In genomic region chr6:56720882-56721281, GRCh38 we compare ENCODE assay signal across 29 cellular contexts.
"Had no signal": no experiment of that assay in that cellular context is flagged by ENCODE, and none has a peak within 500 bp of the region (broad histone marks: within the 10 kb centered on the region; RNA-seq: fewer than 3 reads in every experiment).

No MANE protein-coding gene starts in this region.

- H3K27ac Mint-ChIP-seq: activated CD8-positive, alpha-beta memory T cell treated with anti-CD3 and anti-CD28 coated beads, Interleukin-2, amount 10 ng/mL, durations not matched to agents 7 days and 5 days; activated naive CD4-positive, alpha-beta T cell treated with anti-CD3 and anti-CD28 coated beads, Interleukin-2, amount 50 U/mL, for 72 hours; activated naive CD8-positive, alpha-beta T cell treated with anti-CD3 and anti-CD28 coated beads, Interleukin-2, amount 50 U/mL, for 24 hours; activated T-cell treated with anti-CD3 and anti-CD28 coated beads, Interleukin-2, amount 50 U/mL, for 24 hours; activated T-helper 1 cell treated with anti-CD3 and anti-CD28 coated beads, Interleukin-12 subunit alpha, Interleukin-12 subunit beta, Interleukin-2, Interleukin-4 antibody, amounts not matched to agents 30 ng/mL and 10 ng/mL and 1 ng/mL, durations not matched to agents 14 hours and 24 hours and 36 hours; T-helper 1 cell treated with Interleukin-12 subunit alpha and Interleukin-12 subunit beta and Interleukin-4 antibody, amounts not matched to agents 30 μg/mL and 1 μg/mL, for 36 hours; WTC11 had no signal

- ATAC-seq: activated CD8-positive, alpha-beta memory T cell treated with anti-CD3 and anti-CD28 coated beads, Interleukin-2, amount 10 ng/mL, durations not matched to agents 7 days and 5 days; activated naive CD4-positive, alpha-beta T cell treated with anti-CD3 and anti-CD28 coated beads, Interleukin-2, amount 50 U/mL, for 72 hours; activated naive CD8-positive, alpha-beta T cell treated with anti-CD3 and anti-CD28 coated beads, Interleukin-2, amount 50 U/mL, for 24 hours; body of pancreas; WTC11 had no signal

- H3K36me3 ChIP-seq: ascending aorta, Peyer's patch had no signal

- H3K4me1 Mint-ChIP-seq: activated CD8-positive, alpha-beta memory T cell treated with anti-CD3 and anti-CD28 coated beads, Interleukin-2, amount 10 ng/mL, durations not matched to agents 7 days and 5 days had no signal

- H3K4me3 ChIP-seq: ascending aorta, body of pancreas, Peyer's patch had no signal

- H3K4me1 ChIP-seq: Peyer's patch had no signal

- DNase-seq: activated CD4-positive, alpha-beta T cell treated with anti-CD3 and anti-CD28 coated beads for 48 hours; activated CD4-positive, alpha-beta T cell treated with anti-CD3 and anti-CD28 coated beads, Interleukin-2, amount 50 U/mL, for 48 hours; activated CD4-positive, CD25-positive, alpha-beta regulatory T cell treated with anti-CD3 and anti-CD28 coated beads, Interleukin-2, amount 50 U/mL, for 72 hours; activated CD8-positive, alpha-beta memory T cell treated with anti-CD3 and anti-CD28 coated beads, Interleukin-2, amount 10 ng/mL, durations not matched to agents 7 days and 5 days; activated effector memory CD4-positive, alpha-beta T cell treated with Interleukin-2 at 50 U/mL for 16 hours; activated naive CD4-positive, alpha-beta T cell treated with Interleukin-2 at 50 U/mL for 16 hours; activated naive CD8-positive, alpha-beta T cell treated with anti-CD3 and anti-CD28 coated beads, Interleukin-2, amount 50 U/mL, for 24 hours; activated T-cell treated with anti-CD3 and anti-CD28 coated beads, Interleukin-2, amount 50 U/mL, for 24 hours; amniotic stem cell; body of pancreas; Kasumi-1; KBM-7; NCI-H1105 treated with DMSO at 0.1 percent for 48 hours; NCI-H1436 treated with DMSO at 0.1 percent for 48 hours; NCI-H187 treated with DMSO at 0.1 percent for 48 hours; NCI-H2081 treated with DMSO at 0.1 percent for 48 hours; NCI-H446; NCI-H526; NCI-H774; NK-92 treated with Interleukin-12 subunit alpha and Interleukin-12 subunit beta, amount 100 ng/mL, for 24 hours; OCI-M1; Peyer's patch; SHP77 treated with DMSO at 0.1 percent for 48 hours had no signal

- H3K9me3 ChIP-seq: ascending aorta, body of pancreas, Peyer's patch had no signal

- H3K9me3 Mint-ChIP-seq: T-helper 1 cell treated with Interleukin-12 subunit alpha and Interleukin-12 subunit beta and Interleukin-4 antibody, amounts not matched to agents 30 μg/mL and 1 μg/mL, for 36 hours had no signal

- H3K27ac ChIP-seq: ascending aorta, body of pancreas, Peyer's patch, RWPE1 had no signal

- H3K4me3 Mint-ChIP-seq: activated CD8-positive, alpha-beta memory T cell treated with anti-CD3 and anti-CD28 coated beads, Interleukin-2, amount 10 ng/mL, durations not matched to agents 7 days and 5 days; activated naive CD8-positive, alpha-beta T cell treated with anti-CD3 and anti-CD28 coated beads, Interleukin-2, amount 50 U/mL, for 24 hours; activated T-cell treated with anti-CD3 and anti-CD28 coated beads, Interleukin-2, amount 50 U/mL, for 24 hours; activated T-helper 1 cell treated with anti-CD3 and anti-CD28 coated beads, Interleukin-12 subunit alpha, Interleukin-12 subunit beta, Interleukin-2, Interleukin-4 antibody, amounts not matched to agents 30 ng/mL and 10 ng/mL and 1 ng/mL, durations not matched to agents 14 hours and 24 hours and 36 hours; T-helper 1 cell treated with Interleukin-12 subunit alpha and Interleukin-12 subunit beta and Interleukin-4 antibody, amounts not matched to agents 30 μg/mL and 1 μg/mL, for 36 hours; WTC11 had no signal

- H3K27me3 ChIP-seq: ascending aorta, body of pancreas, Peyer's patch had no signal
